In genomic region chr1:201925961-201926585, GRCh38 we compare ENCODE assay signal across 22 cellular contexts. TPM values are rescaled to one million over a fixed set of nuclear protein-coding genes. Genes with fewer than 3 reads are reported as not detected.
A peak's percentile ranks its signal among the peaks of the same experiment; 100 is the strongest.
DNase-seq lines count a peak whose midpoint lies in the region; ATAC-seq and TF ChIP-seq lines count a peak whose summit lies in the region.
"Had no signal": no experiment of that assay in that cellular context is flagged by ENCODE, and none has a peak within 500 bp of the region (broad histone marks: within the 10 kb centered on the region; RNA-seq: fewer than 3 reads in every experiment).

No MANE protein-coding gene starts in this region.

- H3K27ac Mint-ChIP-seq in brain = peak overlapping the region in 4 of 5 experiments; percentile 46 to 75 (median 69)
- H3K27ac Mint-ChIP-seq: activated CD4-positive, alpha-beta T cell treated with anti-CD3 and anti-CD28 coated beads, Interleukin-2, amount 10 ng/mL, durations not matched to agents 24 days and 14 days; activated naive CD4-positive, alpha-beta T cell treated with anti-CD3 and anti-CD28 coated beads, Interleukin-2, amount 10 ng/mL, durations not matched to agents 7 days and 5 days; effector memory CD8-positive, alpha-beta T cell; memory B cell had no signal

- H3K4me1 Mint-ChIP-seq in brain = peaks cover 14% of the 10 kb centered on the region
- H3K4me1 Mint-ChIP-seq: activated CD4-positive, alpha-beta T cell treated with anti-CD3 and anti-CD28 coated beads, Interleukin-2, amount 10 ng/mL, durations not matched to agents 24 days and 14 days; activated naive CD4-positive, alpha-beta T cell treated with anti-CD3 and anti-CD28 coated beads, Interleukin-2, amount 10 ng/mL, durations not matched to agents 7 days and 5 days; memory B cell had no signal

- no peak for ATAC-seq in thoracic aorta (ENCODE audit: insufficient number of reproducible peaks, low FRiP score, low read depth)
- no peak for ATAC-seq in mucosa of descending colon
- ATAC-seq in SK-N-SH treated with all-trans-retinoic acid at 6 μM for 48 hours = no peak; the same call in 2 of the 3 replicates
- ATAC-seq: effector memory CD8-positive, alpha-beta T cell; right lobe of liver had no signal

- H3K9me3 ChIP-seq in thoracic aorta (no peaks in the 10 kb centered on the region), mucosa of descending colon (no peaks in the 10 kb centered on the region)
- H3K9me3 ChIP-seq: BE2C, right lobe of liver, SJSA1, tibial nerve had no signal

- peak; percentile 97 for DNase-seq in NCI-H2171 treated with DMSO at 0.1 percent for 48 hours (lab: John Stamatoyannopoulos, UW)
- DNase-seq in iris pigment epithelial cell (ENCODE audit: low read depth) = peak; percentile 47
- DNase-seq in thoracic aorta (ENCODE audit: low spot score) = no peak
- DNase-seq in mucosa of descending colon = no peak
- no peak for DNase-seq in foreskin melanocyte
- no peak for DNase-seq in stimulated activated CD4-positive, alpha-beta T cell treated with anti-CD3 and anti-CD28 coated beads, Interleukin-15, amount 100 ng/mL, for 24 hours
- DNase-seq: activated CD4-positive, alpha-beta T cell treated with anti-CD3 and anti-CD28 coated beads, Interleukin-2, amount 10 ng/mL, durations not matched to agents 24 days and 14 days; activated naive CD4-positive, alpha-beta T cell treated with anti-CD3 and anti-CD28 coated beads, Interleukin-2, amount 10 ng/mL, durations not matched to agents 7 days and 5 days; BE2C; brain microvascular endothelial cell; effector memory CD8-positive, alpha-beta T cell; H7; Karpas-422; NCI-H1105; right lobe of liver; stimulated activated CD4-positive, alpha-beta T cell treated with anti-CD3 and anti-CD28 coated beads, Interleukin-2, amount 100 ng/mL, for 48 hours; T1000 had no signal

- H3K27ac ChIP-seq in thoracic aorta = peak overlapping the region; percentile 73 to 78
- H3K27ac ChIP-seq: brain microvascular endothelial cell, right lobe of liver, SJSA1 had no signal

- TF ChIP-seq CTCF in brain (conservative IDR thresholded peaks at IDR 0.05) (no peak), thoracic aorta (IDR thresholded peaks at IDR 0.05) (no peak), mucosa of descending colon (IDR thresholded peaks at IDR 0.05) (no peak)

- H3K4me1 ChIP-seq in thoracic aorta (ENCODE audit: control insufficient read depth in 1 of 2, low read depth in 2 of 2) (peaks cover 64 to 92% of the 10 kb centered on the region in 2 donors), mucosa of descending colon (ENCODE audit: low read depth) (no peaks in the 10 kb centered on the region)
- H3K4me1 ChIP-seq: BE2C, right lobe of liver had no signal

- intact Hi-C loops in mucosa of descending colon (cut with DNase I, micrococcal nuclease) = no loop called here

- H3K9me3 Mint-ChIP-seq in brain = peaks cover 0 to 2% (median 0%) of the 10 kb centered on the region in 5 experiments
- H3K9me3 Mint-ChIP-seq: activated CD4-positive, alpha-beta T cell treated with anti-CD3 and anti-CD28 coated beads, Interleukin-2, amount 10 ng/mL, durations not matched to agents 24 days and 14 days; activated naive CD4-positive, alpha-beta T cell treated with anti-CD3 and anti-CD28 coated beads, Interleukin-2, amount 10 ng/mL, durations not matched to agents 7 days and 5 days; effector memory CD8-positive, alpha-beta T cell had no signal

- H3K36me3 ChIP-seq in thoracic aorta (peaks cover 54% of the 10 kb centered on the region), mucosa of descending colon (ENCODE audit: low read depth) (no peaks in the 10 kb centered on the region)
- H3K36me3 ChIP-seq: BE2C, brain microvascular endothelial cell, right lobe of liver, SJSA1 had no signal

- peak overlapping the region; percentile 2 for H3K4me3 ChIP-seq in thoracic aorta
- no peak overlapping the region for H3K4me3 ChIP-seq in mucosa of descending colon
- H3K4me3 ChIP-seq: right lobe of liver, SJSA1, tibial nerve had no signal

- no peaks in the 10 kb centered on the region for H3K27me3 ChIP-seq in thoracic aorta (replicated peaks; ENCODE audit: insufficient read depth)
- H3K27me3 ChIP-seq: BE2C, brain microvascular endothelial cell, right lobe of liver, SJSA1, tibial nerve had no signal

- peaks cover 9% of the 10 kb centered on the region for H3K27me3 Mint-ChIP-seq in brain

- H3K4me3 Mint-ChIP-seq in brain = no peak overlapping the region
- H3K4me3 Mint-ChIP-seq: activated CD4-positive, alpha-beta T cell treated with anti-CD3 and anti-CD28 coated beads, Interleukin-2, amount 10 ng/mL, durations not matched to agents 24 days and 14 days; activated naive CD4-positive, alpha-beta T cell treated with anti-CD3 and anti-CD28 coated beads, Interleukin-2, amount 10 ng/mL, durations not matched to agents 7 days and 5 days; effector memory CD8-positive, alpha-beta T cell; memory B cell had no signal

- no peaks in the 10 kb centered on the region for H3K36me3 Mint-ChIP-seq in brain
- H3K36me3 Mint-ChIP-seq: activated naive CD4-positive, alpha-beta T cell treated with anti-CD3 and anti-CD28 coated beads, Interleukin-2, amount 10 ng/mL, durations not matched to agents 7 days and 5 days; memory B cell had no signal

TF ChIP-seq in SK-N-SH treated with all-trans-retinoic acid at 6 μM for 48 hours, 23 proteins besides CTCF, POLR2A, EP300 and RAD21:
- TF ChIP-seq BACH2 (CRISPR knock-in tag; IDR thresholded peaks at IDR 0.05; ENCODE audit: borderline replicate concordance) (no peak), RARB (CRISPR knock-in tag; IDR thresholded peaks at IDR 0.05) (no peak), ZNF70 (CRISPR knock-in tag; IDR thresholded peaks at IDR 0.05) (no peak)

RNA-seq across cellular contexts. Expression of gene LMOD1, which starts 20.3 kb away (rescaled TPM):
- 4.2 TPM for polyA plus RNA-seq in brain (ENCODE audit: insufficient read depth, low read depth, low replicate concordance)
- total RNA-seq in thoracic aorta (100 to 1,000 TPM; 638 to 761 TPM), mucosa of descending colon (100 to 1,000 TPM in 1 of 3 donors, 10 to 100 TPM in 2; 11.6 to 442 (median 37.4) TPM)
- total RNA-seq: activated CD4-positive, alpha-beta T cell treated with anti-CD3 and anti-CD28 coated beads, Interleukin-2, amount 10 ng/mL, durations not matched to agents 24 days and 14 days had no signal

RNA-seq across cellular contexts. Expression of gene TIMM17A, which starts 29.2 kb away (rescaled TPM):
- polyA plus RNA-seq in brain (ENCODE audit: insufficient read depth, low read depth, low replicate concordance) = 37.9 TPM
- 10 to 100 TPM; 29.6 to 44.7 TPM for total RNA-seq in thoracic aorta
- total RNA-seq in mucosa of descending colon = 10 to 100 TPM; 41.1 to 59.5 (median 49.9) TPM

RNA-seq across cellular contexts. Expression of gene SHISA4, which starts 37.4 kb away (rescaled TPM):
- 107 TPM for polyA plus RNA-seq in brain (ENCODE audit: insufficient read depth, low read depth, low replicate concordance)
- 100 to 1,000 TPM in 1 of 2 donors, 10 to 100 TPM in 1; 38.9 to 115 TPM for total RNA-seq in thoracic aorta
- total RNA-seq in mucosa of descending colon = 10 to 100 TPM in 1 of 3 donors, 1 to 10 TPM in 2; 1.2 to 12.4 (median 4.0) TPM

RNA-seq across cellular contexts. Expression of gene RNPEP, which starts 56.4 kb away (rescaled TPM):
- 96.5 TPM for polyA plus RNA-seq in brain (ENCODE audit: insufficient read depth, low read depth, low replicate concordance)
- total RNA-seq in thoracic aorta (10 to 100 TPM; 46.3 to 58.2 TPM), mucosa of descending colon (100 to 1,000 TPM in 2 of 3 donors, 10 to 100 TPM in 1; 71.5 to 151 (median 132) TPM)

Comparison
In these comparisons a context has a peak if more than half of its experiments do, and no peak if none do; other contexts are left out.
1. DNase-seq: peak in NCI-H2171 treated with DMSO at 0.1 percent for 48 hours (single experiment) and iris pigment epithelial cell (single experiment); none in thoracic aorta (single experiment), mucosa of descending colon (0 of 3), foreskin melanocyte (single experiment) and stimulated activated CD4-positive, alpha-beta T cell treated with anti-CD3 and anti-CD28 coated beads, Interleukin-15, amount 100 ng/mL, for 24 hours (single experiment).